In the genomic region with DNA sequence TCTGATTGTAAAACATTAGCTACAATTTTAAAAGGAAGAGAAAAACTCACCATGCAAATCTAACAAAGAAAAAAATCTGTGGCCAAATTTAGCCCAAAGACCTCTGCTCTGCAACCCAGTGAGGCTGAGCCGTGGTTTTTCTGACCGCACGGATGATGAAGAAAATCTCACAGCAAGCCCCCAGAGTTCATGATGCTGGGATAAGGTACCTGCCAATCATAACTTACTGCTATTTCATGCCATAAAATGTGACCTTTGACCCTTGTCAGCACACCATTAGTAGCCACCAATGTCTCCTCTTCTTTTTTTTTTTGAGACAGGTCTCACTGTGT, we compare ENCODE assay signal across 25 cellular contexts. TPM values are rescaled to one million over a fixed set of nuclear protein-coding genes. Genes with fewer than 3 reads are reported as not detected.
A peak's percentile ranks its signal among the peaks of the same experiment; 100 is the strongest.
DNase-seq lines count a peak whose midpoint lies in the region; ATAC-seq and TF ChIP-seq lines count a peak whose summit lies in the region.
"Had no signal": no experiment of that assay in that cellular context is flagged by ENCODE, and none has a peak within 500 bp of the region (broad histone marks: within the 10 kb centered on the region; RNA-seq: fewer than 3 reads in every experiment).

No MANE protein-coding gene starts in this region.

- H3K4me1 Mint-ChIP-seq in brain, result peaks cover 48% of the 10 kb centered on the region

- H4K20me1 ChIP-seq in BLaER1 (peaks cover 100% of the 10 kb centered on the region), OCI-LY1 (ENCODE audit: insufficient read depth, low read length) (no peaks in the 10 kb centered on the region), MM.1S (ENCODE audit: insufficient read depth, low read length) (peaks cover 21% of the 10 kb centered on the region)

- H3K27me3 Mint-ChIP-seq in brain, result no peaks in the 10 kb centered on the region
- H3K27me3 Mint-ChIP-seq: activated CD8-positive, alpha-beta T cell treated with anti-CD3 and anti-CD28 coated beads for 36 hours; naive thymus-derived CD8-positive, alpha-beta T cell had no signal

- no peak for TF ChIP-seq POLR2A in gastrocnemius medialis (IDR thresholded peaks at IDR 0.05)

- H3F3A ChIP-seq in OCI-LY1 (ENCODE audit: insufficient read depth, low read length) (no peaks in the 10 kb centered on the region), MM.1S (ENCODE audit: insufficient read depth, low read length) (no peaks in the 10 kb centered on the region)

- no peak overlapping the region for H3K27ac ChIP-seq in BLaER1
- peak overlapping the region; percentile 72 for H3K27ac ChIP-seq in OCI-LY1 (ENCODE audit: low read depth, low read length, poor library complexity, severe bottlenecking)
- H3K27ac ChIP-seq in gastrocnemius medialis, result no peak overlapping the region
- no peak overlapping the region for H3K27ac ChIP-seq in MM.1S (ENCODE audit: low read length)
- H3K27ac ChIP-seq: thoracic aorta, vagina had no signal

- H3K9ac ChIP-seq in BLaER1 (no peak overlapping the region), OCI-LY1 (ENCODE audit: low read length) (no peak overlapping the region), MM.1S (ENCODE audit: low read length) (no peak overlapping the region)

- H2AFZ ChIP-seq in OCI-LY1 (ENCODE audit: low read length) (no peak overlapping the region), MM.1S (ENCODE audit: low read length) (no peak overlapping the region)

- H3K9me3 ChIP-seq in BLaER1 (no peaks in the 10 kb centered on the region), OCI-LY1 (ENCODE audit: low read length) (no peaks in the 10 kb centered on the region), gastrocnemius medialis (no peaks in the 10 kb centered on the region), MM.1S (replicated peaks; ENCODE audit: insufficient read depth, low read length) (no peaks in the 10 kb centered on the region)
- H3K9me3 ChIP-seq: thoracic aorta, vagina had no signal

- no peaks in the 10 kb centered on the region for H3K9me3 Mint-ChIP-seq in brain
- H3K9me3 Mint-ChIP-seq: activated CD8-positive, alpha-beta T cell treated with anti-CD3 and anti-CD28 coated beads for 36 hours; H9; naive thymus-derived CD8-positive, alpha-beta T cell had no signal

- peaks cover 28% of the 10 kb centered on the region for H3K79me2 ChIP-seq in OCI-LY1 (ENCODE audit: insufficient read depth, low read length)
- peaks cover 98% of the 10 kb centered on the region for H3K79me2 ChIP-seq in MM.1S (ENCODE audit: low read length)

- peak overlapping the region in 4 of 5 experiments; percentile 19 to 93 (median 53) for H3K27ac Mint-ChIP-seq in brain
- H3K27ac Mint-ChIP-seq: activated CD8-positive, alpha-beta T cell treated with anti-CD3 and anti-CD28 coated beads for 36 hours had no signal

- H3K4me3 ChIP-seq in BLaER1 (no peak overlapping the region), GM08714 (ENCODE audit: low read length) (peak overlapping the region; percentile 3; the same call in 1 of the 2 replicates), OCI-LY1 (ENCODE audit: low read depth, low read length, poor library complexity, severe bottlenecking) (peak overlapping the region; percentile 2), gastrocnemius medialis (no peak overlapping the region), MM.1S (ENCODE audit: low read length) (no peak overlapping the region)
- H3K4me3 ChIP-seq: thoracic aorta, vagina had no signal

- H3K4me1 ChIP-seq in BLaER1, result peaks cover 95% of the 10 kb centered on the region
- H3K4me1 ChIP-seq in OCI-LY1 (ENCODE audit: insufficient read depth, low read length, severe bottlenecking), result peaks cover 60% of the 10 kb centered on the region
- H3K4me1 ChIP-seq in gastrocnemius medialis, result peaks cover 40 to 49% of the 10 kb centered on the region in 2 donors
- H3K4me1 ChIP-seq in MM.1S (ENCODE audit: low read length), result no peaks in the 10 kb centered on the region

- no peaks in the 10 kb centered on the region for H3K27me3 ChIP-seq in BLaER1
- no peaks in the 10 kb centered on the region for H3K27me3 ChIP-seq in OCI-LY1 (ENCODE audit: insufficient read depth, low read length)
- no peaks in the 10 kb centered on the region for H3K27me3 ChIP-seq in gastrocnemius medialis
- H3K27me3 ChIP-seq in MM.1S (replicated peaks; ENCODE audit: insufficient read depth, low read length), result no peaks in the 10 kb centered on the region
- H3K27me3 ChIP-seq: vagina had no signal

- peaks cover 14% of the 10 kb centered on the region for H3K36me3 Mint-ChIP-seq in brain

- H3K36me3 ChIP-seq in BLaER1 (peaks cover 88% of the 10 kb centered on the region), OCI-LY1 (ENCODE audit: insufficient read depth, low read length) (peaks cover 45% of the 10 kb centered on the region), gastrocnemius medialis (no peaks in the 10 kb centered on the region), MM.1S (replicated peaks; ENCODE audit: insufficient read depth, low read length) (no peaks in the 10 kb centered on the region)
- H3K36me3 ChIP-seq: vagina had no signal

- no peak overlapping the region for H3K4me3 Mint-ChIP-seq in brain
- H3K4me3 Mint-ChIP-seq: activated CD8-positive, alpha-beta T cell treated with anti-CD3 and anti-CD28 coated beads for 36 hours; H9 had no signal

- peak overlapping the region; percentile 98 for H3K4me2 ChIP-seq in BLaER1
- H3K4me2 ChIP-seq in OCI-LY1 (ENCODE audit: low read length), result peak overlapping the region; percentile 10; the same call in 1 of the 2 replicates
- no peak overlapping the region for H3K4me2 ChIP-seq in MM.1S (ENCODE audit: low read depth, low read length)

- DNase-seq in NCI-H1048 (lab: John Stamatoyannopoulos, UW) (no peak), gastrocnemius medialis (no peak), MM.1S (no peak)
- DNase-seq: activated CD4-positive, CD25-positive, alpha-beta regulatory T cell; activated CD8-positive, alpha-beta T cell treated with anti-CD3 and anti-CD28 coated beads for 36 hours; activated gamma-delta T cell treated with Interleukin-2 at 50 U/mL for 16 hours; DMS 273 treated with DMSO at 0.1 percent for 48 hours; effector memory CD4-positive, alpha-beta T cell; H9; hypothalamus; left ventricle myocardium superior; midbrain; naive thymus-derived CD8-positive, alpha-beta T cell; NCI-H1105 treated with DMSO at 0.1 percent for 48 hours; PC-3; stimulated activated CD4-positive, alpha-beta T cell treated with anti-CD3 and anti-CD28 coated beads, Interleukin-4, amount 100 ng/mL, for 1 hour; stimulated activated naive CD4-positive, alpha-beta T cell; SW 1271 had no signal

- no peak for TF ChIP-seq CTCF in OCI-LY1 (IDR thresholded peaks at IDR 0.05; ENCODE audit: low read length)
- TF ChIP-seq CTCF in brain (conservative IDR thresholded peaks at IDR 0.05), result no peak
- no peak for TF ChIP-seq CTCF in gastrocnemius medialis (IDR thresholded peaks at IDR 0.05 in 4 of 5, conservative IDR thresholded peaks at IDR 0.05 in 1 of 5)
- no peak for TF ChIP-seq CTCF in MM.1S (IDR thresholded peaks at IDR 0.05; ENCODE audit: low read length)

- no peak for ATAC-seq in gastrocnemius medialis
- ATAC-seq in HG02571 (IDR thresholded peaks at IDR 0.05; ENCODE audit: unreplicated experiment), result no peak
- ATAC-seq: activated CD8-positive, alpha-beta T cell treated with anti-CD3 and anti-CD28 coated beads for 36 hours; naive thymus-derived CD8-positive, alpha-beta T cell; PC-3 had no signal

- H3K9me2 ChIP-seq in OCI-LY1 (ENCODE audit: low read depth, low read length), result no peaks in the 10 kb centered on the region
- no peaks in the 10 kb centered on the region for H3K9me2 ChIP-seq in MM.1S (replicated peaks; ENCODE audit: insufficient read depth, low read length)

- intact Hi-C loops in gastrocnemius medialis (cut with DNase I; ENCODE audit: low total_unique reads), result no loop called here

- in situ Hi-C loops in gastrocnemius medialis (cut with MboI; ENCODE audit: low sequenced_read_pairs in 4 of 4), result no loop called here

RNA-seq across cellular contexts. Expression of a gene that starts 11.1 kb away (rescaled TPM):
- polyA plus RNA-seq in brain (ENCODE audit: insufficient read depth, low read depth, low replicate concordance), result 78.9 TPM
- 10 to 100 TPM; 32.7 to 38.7 (median 34.8) TPM for total RNA-seq in gastrocnemius medialis

RNA-seq across cellular contexts. Expression of a gene that starts 35.5 kb away (rescaled TPM):
- 20.6 TPM for polyA plus RNA-seq in brain (ENCODE audit: insufficient read depth, low read depth, low replicate concordance)
- total RNA-seq in gastrocnemius medialis, result 10 to 100 TPM; 18.8 to 25.2 (median 23.1) TPM

Comparison
In these comparisons a context has a peak if more than half of its experiments do, and no peak if none do; other contexts are left out.
1. H3K4me3 ChIP-seq: peak in GM08714 (single experiment) and OCI-LY1 (single experiment); none in BLaER1 (single experiment), gastrocnemius medialis (0 of 4) and MM.1S (single experiment).